In the genomic region with DNA sequence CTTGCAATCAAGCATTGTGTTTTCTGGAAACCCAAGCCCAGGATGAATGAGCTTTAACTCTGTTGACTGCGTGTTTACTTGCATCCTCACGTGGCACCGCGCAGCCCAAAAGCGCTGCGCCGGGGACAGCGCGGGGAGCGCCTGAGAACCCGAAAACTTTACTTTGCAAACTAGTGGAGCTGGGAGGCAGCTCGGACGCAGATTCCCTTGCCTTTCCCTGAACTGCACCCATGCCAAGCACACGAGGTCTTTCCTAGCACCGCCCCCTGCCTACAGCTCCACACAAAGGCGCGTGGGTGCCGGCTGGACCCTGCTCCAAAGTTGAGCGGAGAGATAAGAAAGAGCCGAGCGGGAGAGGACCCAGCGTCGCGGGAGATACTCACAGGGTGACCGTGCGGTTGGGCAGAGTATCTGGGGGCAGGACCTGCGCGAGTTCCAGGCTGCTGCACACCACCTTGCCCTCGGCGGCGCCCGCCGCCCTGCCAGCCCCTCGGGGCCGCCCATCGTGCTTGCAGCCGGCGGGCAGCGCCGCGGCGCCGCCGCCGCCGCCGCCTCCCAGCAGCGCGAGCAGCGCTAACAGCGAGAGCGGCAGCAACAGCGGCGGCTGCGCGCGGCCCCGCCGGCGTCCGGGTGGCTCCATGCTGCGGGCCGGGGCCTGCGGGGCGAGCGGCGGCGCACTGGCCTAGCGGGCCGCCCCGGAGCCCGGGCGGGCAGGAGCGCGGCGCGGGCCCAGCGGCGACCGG, we compare ENCODE assay signal across 8 cellular contexts. TPM values are rescaled to one million over a fixed set of nuclear protein-coding genes. Genes with fewer than 3 reads are reported as not detected.
DNase-seq lines count a peak whose midpoint lies in the region; ATAC-seq and TF ChIP-seq lines count a peak whose summit lies in the region.

No MANE protein-coding gene starts in this region.

- peak; percentile 64 for ATAC-seq in HG03135 (IDR thresholded peaks at IDR 0.05; ENCODE audit: unreplicated experiment)
- ATAC-seq in activated naive CD8-positive, alpha-beta T cell treated with anti-CD3 and anti-CD28 coated beads, Interleukin-2, amount 50 U/mL, for 24 hours = peak; percentile 68

- peaks cover 23% of the 10 kb centered on the region for H3K4me1 Mint-ChIP-seq in activated naive CD8-positive, alpha-beta T cell treated with anti-CD3 and anti-CD28 coated beads, Interleukin-2, amount 50 U/mL, for 24 hours
- H3K4me1 Mint-ChIP-seq in osteocyte (ENCODE audit: unreplicated experiment) = peaks cover 25% of the 10 kb centered on the region

- H3K4me3 ChIP-seq in uterus = peak overlapping the region; percentile 58 to 59

- peaks cover 2% of the 10 kb centered on the region for H3K36me3 Mint-ChIP-seq in activated naive CD8-positive, alpha-beta T cell treated with anti-CD3 and anti-CD28 coated beads, Interleukin-2, amount 50 U/mL, for 24 hours (ENCODE audit: low read depth)
- no peaks in the 10 kb centered on the region for H3K36me3 Mint-ChIP-seq in osteocyte (ENCODE audit: unreplicated experiment)

- peak overlapping the region; percentile 87 for H3K27ac ChIP-seq in uterus

- no peaks in the 10 kb centered on the region for H3K27me3 ChIP-seq in uterus

- peak in 1 of 2 donors; percentile 3 for TF ChIP-seq POLR2A in uterus (IDR thresholded peaks at IDR 0.05)

- H3K4me1 ChIP-seq in uterus = no peaks in the 10 kb centered on the region

- peak overlapping the region; percentile 86 for H3K27ac Mint-ChIP-seq in activated naive CD8-positive, alpha-beta T cell treated with anti-CD3 and anti-CD28 coated beads, Interleukin-2, amount 50 U/mL, for 24 hours
- peak overlapping the region; percentile 92 for H3K27ac Mint-ChIP-seq in osteocyte (ENCODE audit: unreplicated experiment)

- no peaks in the 10 kb centered on the region for H3K9me3 ChIP-seq in uterus

- H3K4me3 Mint-ChIP-seq in activated naive CD8-positive, alpha-beta T cell treated with anti-CD3 and anti-CD28 coated beads, Interleukin-2, amount 50 U/mL, for 24 hours = peak overlapping the region; percentile 91
- H3K4me3 Mint-ChIP-seq in osteocyte (ENCODE audit: unreplicated experiment) = peak overlapping the region; percentile 96

- DNase-seq in DMS79 treated with DMSO at 0.1 percent for 48 hours (lab: John Stamatoyannopoulos, UW) = peak; percentile 13
- no peak for DNase-seq in DMS79 (lab: John Stamatoyannopoulos, UW)
- peak; percentile 79 for DNase-seq in NCI-H82 (lab: John Stamatoyannopoulos, UW)
- peak; percentile 33 for DNase-seq in activated naive CD8-positive, alpha-beta T cell treated with anti-CD3 and anti-CD28 coated beads, Interleukin-2, amount 50 U/mL, for 24 hours
- DNase-seq in cardiac septum (ENCODE audit: low spot score) = peak; percentile 83
- peak; percentile 85 for DNase-seq in osteocyte (ENCODE audit: extremely low spot score, unreplicated experiment)
- DNase-seq in uterus = peak; percentile 66 to 68

- peaks cover 29% of the 10 kb centered on the region for H3K27me3 Mint-ChIP-seq in activated naive CD8-positive, alpha-beta T cell treated with anti-CD3 and anti-CD28 coated beads, Interleukin-2, amount 50 U/mL, for 24 hours
- no peaks in the 10 kb centered on the region for H3K27me3 Mint-ChIP-seq in osteocyte (ENCODE audit: unreplicated experiment)

- H3K9me3 Mint-ChIP-seq in activated naive CD8-positive, alpha-beta T cell treated with anti-CD3 and anti-CD28 coated beads, Interleukin-2, amount 50 U/mL, for 24 hours = no peaks in the 10 kb centered on the region
- H3K9me3 Mint-ChIP-seq in osteocyte (ENCODE audit: unreplicated experiment) = no peaks in the 10 kb centered on the region

- intact Hi-C loops in cardiac septum (cut with DNase I) = loop anchor here (2.0 to 10.0 kb wide), 3 partner anchors 45 to 169 kb away; no protein-coding TSS in a partner anchor
- intact Hi-C loops in uterus (cut with DNase I; ENCODE audit: low total_unique reads) = loop anchor here (2.0 kb wide), 1 partner anchor 35 kb away; no protein-coding TSS in a partner anchor

- no peaks in the 10 kb centered on the region for H3K36me3 ChIP-seq in uterus

- TF ChIP-seq CTCF in osteocyte (IDR thresholded peaks at IDR 0.05) (no peak), uterus (IDR thresholded peaks at IDR 0.05) (peak in 2 of 4 experiments; percentile 18 to 20)

RNA-seq across cellular contexts. Expression of gene ADGRA3, which starts 0.6 kb away (rescaled TPM):
- total RNA-seq in cardiac septum = 23.3 TPM
- 32.2 and 34.0 TPM in 2 replicates for total RNA-seq in osteocyte
- 100 to 1,000 TPM in 1 of 4 donors, 10 to 100 TPM in 3; 35.3 to 103 (median 45.4) TPM for total RNA-seq in uterus
